In genomic region chr22:33697640-33698039, GRCh38 we compare ENCODE assay signal across 15 cellular contexts.
DNase-seq lines count a peak whose midpoint lies in the region; ATAC-seq, FAIRE-seq and TF ChIP-seq lines count a peak whose summit lies in the region.
"Had no signal": no experiment of that assay in that cellular context is flagged by ENCODE, and none has a peak within 500 bp of the region (broad histone marks: within the 10 kb centered on the region; RNA-seq: fewer than 3 reads in every experiment).

No MANE protein-coding gene starts in this region.

- WGBS in gastroesophageal sphincter (ENCODE audit: low coverage in 1 of 2), 2 donors: 51 to 85% methylated on average over 2 to 4 of the region's 4 CpGs

- TF ChIP-seq CTCF in astrocyte (IDR thresholded peaks at IDR 0.05; ENCODE audit: insufficient read depth, low read depth, low read length) (no peak), gastroesophageal sphincter (IDR thresholded peaks at IDR 0.05) (no peak)

- no peak for ATAC-seq in gastroesophageal sphincter

- no peaks in the 10 kb centered on the region for H3K79me2 ChIP-seq in astrocyte (ENCODE audit: insufficient read depth, low read length)

- H3K4me3 ChIP-seq in astrocyte (ENCODE audit: insufficient read depth, low read depth, low read length): no peak overlapping the region
- H3K4me3 ChIP-seq in gastroesophageal sphincter: no peak overlapping the region
- H3K4me3 ChIP-seq: BLaER1 treated with 17β-estradiol and CSF1 and Interleukin-3, amounts not matched to agents 10 nM and 100 nM had no signal

- no peak for TF ChIP-seq EP300 in gastroesophageal sphincter (IDR thresholded peaks at IDR 0.05)

- H3K27ac ChIP-seq in astrocyte (ENCODE audit: low read depth, low read length) (no peak overlapping the region), gastroesophageal sphincter (no peak overlapping the region)
- H3K27ac ChIP-seq: BLaER1 treated with 17β-estradiol and CSF1 and Interleukin-3, amounts not matched to agents 10 nM and 100 nM had no signal

- H3K27me3 Mint-ChIP-seq in astrocyte (ENCODE audit: low read depth, unreplicated experiment): no peaks in the 10 kb centered on the region

- H3K9me3 Mint-ChIP-seq in astrocyte (ENCODE audit: unreplicated experiment): peaks cover 1% of the 10 kb centered on the region

- H3K27ac Mint-ChIP-seq in astrocyte (ENCODE audit: unreplicated experiment): peak overlapping the region; percentile 48

- H3K9ac ChIP-seq in astrocyte (ENCODE audit: low read length): no peak overlapping the region
- H3K9ac ChIP-seq: BLaER1 treated with 17β-estradiol and CSF1 and Interleukin-3, amounts not matched to agents 10 nM and 100 nM had no signal

- H2AFZ ChIP-seq in astrocyte (ENCODE audit: low read depth, low read length): no peak overlapping the region

- H3K4me1 ChIP-seq in astrocyte (ENCODE audit: insufficient read depth, low read length) (peaks cover 11% of the 10 kb centered on the region), gastroesophageal sphincter (peaks cover 0 to 6% (median 0%) of the 10 kb centered on the region in 3 donors)

- peak overlapping the region; percentile 28 for H3K4me3 Mint-ChIP-seq in astrocyte (ENCODE audit: unreplicated experiment)

- FAIRE-seq in astrocyte (lab: Jason Lieb, UNC): peak; percentile 34
- FAIRE-seq: H1 had no signal

- peak; percentile 56 for DNase-seq in EH (ENCODE audit: low read depth)
- DNase-seq in astrocyte (ENCODE audit: low read depth): peak; percentile 35
- peak; percentile 58 for DNase-seq in hepatic stellate cell (ENCODE audit: low spot score)
- peak; percentile 9 for DNase-seq in stromal cell of bone marrow (ENCODE audit: low read depth)
- DNase-seq in stimulated activated CD4-positive, alpha-beta T cell treated with anti-CD3 and anti-CD28 coated beads, Interleukin-1b, Interleukin-23, amount 100 ng/mL, for 48 hours: no peak
- no peak for DNase-seq in NK-92 treated with Interleukin-12 subunit alpha and Interleukin-12 subunit beta, amount 100 ng/mL, for 24 hours (lab: John Stamatoyannopoulos, UW)
- DNase-seq: ACHN, Kasumi-1, NCI-H1417 treated with DMSO at 0.1 percent for 48 hours, NCI-H2029, NCI-H510A, SIG-M5 had no signal

- peaks cover 20% of the 10 kb centered on the region for H3K36me3 Mint-ChIP-seq in astrocyte (ENCODE audit: low read depth, unreplicated experiment)

- peaks cover 12% of the 10 kb centered on the region for H3K4me1 Mint-ChIP-seq in astrocyte (ENCODE audit: low read depth, unreplicated experiment)

- TF ChIP-seq POLR2A in gastroesophageal sphincter (IDR thresholded peaks at IDR 0.05): no peak

- H3K9me3 ChIP-seq in astrocyte (ENCODE audit: insufficient read depth, low read depth, low read length): no peaks in the 10 kb centered on the region
- no peaks in the 10 kb centered on the region for H3K9me3 ChIP-seq in gastroesophageal sphincter

- H4K20me1 ChIP-seq in astrocyte (ENCODE audit: insufficient read depth, low read length): peaks cover 7% of the 10 kb centered on the region

- H3K4me2 ChIP-seq in astrocyte (ENCODE audit: low read length): peak overlapping the region; percentile 47

- H3K27me3 ChIP-seq in astrocyte (ENCODE audit: insufficient read depth, low read length): no peaks in the 10 kb centered on the region
- H3K27me3 ChIP-seq in gastroesophageal sphincter: no peaks in the 10 kb centered on the region
- H3K27me3 ChIP-seq: BLaER1 treated with 17β-estradiol and CSF1 and Interleukin-3, amounts not matched to agents 10 nM and 100 nM had no signal

- H3K36me3 ChIP-seq in astrocyte (ENCODE audit: insufficient read depth, low read length) (no peaks in the 10 kb centered on the region), gastroesophageal sphincter (peaks cover 0 to 13% of the 10 kb centered on the region in 2 donors)

Comparison
In these comparisons a context has a peak if more than half of its experiments do, and no peak if none do; other contexts are left out.
1. DNase-seq: peak in EH (single experiment), astrocyte (single experiment), hepatic stellate cell (single experiment) and stromal cell of bone marrow (single experiment); none in stimulated activated CD4-positive, alpha-beta T cell treated with anti-CD3 and anti-CD28 coated beads, Interleukin-1b, Interleukin-23, amount 100 ng/mL, for 48 hours (single experiment) and NK-92 treated with Interleukin-12 subunit alpha and Interleukin-12 subunit beta, amount 100 ng/mL, for 24 hours (single experiment).